ENCODE assay signal across 8 cellular contexts in genomic region chr13:85828094-85828684, GRCh38.
DNase-seq lines count a peak whose midpoint lies in the region; ATAC-seq and TF ChIP-seq lines count a peak whose summit lies in the region.

No MANE protein-coding gene starts in this region.

- ATAC-seq in HG03025 (IDR thresholded peaks at IDR 0.05; ENCODE audit: low FRiP score, unreplicated experiment) = peak; percentile 75
- no peak for ATAC-seq in GM21723 (IDR thresholded peaks at IDR 0.05; ENCODE audit: unreplicated experiment)

- no peaks in the 10 kb centered on the region for H4K20me1 ChIP-seq in SU-DHL-6 (ENCODE audit: low read depth, low read length)

- TF ChIP-seq CTCF in SU-DHL-6 (IDR thresholded peaks at IDR 0.05; ENCODE audit: insufficient read depth, low read length, poor library complexity, severe bottlenecking) = peak; percentile 51

- H3K79me2 ChIP-seq in SU-DHL-6 (ENCODE audit: insufficient read depth, low read length) = no peaks in the 10 kb centered on the region

- H3K27me3 ChIP-seq in SU-DHL-6 (ENCODE audit: low read length) = no peaks in the 10 kb centered on the region

- no peak overlapping the region for H2AFZ ChIP-seq in SU-DHL-6 (ENCODE audit: low read depth, low read length, severe bottlenecking)

- no peak overlapping the region for H3K9ac ChIP-seq in SU-DHL-6 (ENCODE audit: low read length)

- no peaks in the 10 kb centered on the region for H3K9me2 ChIP-seq in SU-DHL-6 (replicated peaks; ENCODE audit: insufficient read depth, low read length)

- H3K4me2 ChIP-seq in SU-DHL-6 (ENCODE audit: low read depth, low read length, poor library complexity, severe bottlenecking) = no peak overlapping the region

- H3K9me3 ChIP-seq in SU-DHL-6 (ENCODE audit: insufficient read depth, low read length) = no peaks in the 10 kb centered on the region

- no peak overlapping the region for H3K27ac ChIP-seq in SU-DHL-6 (ENCODE audit: low read depth, low read length)

- no peaks in the 10 kb centered on the region for H3F3A ChIP-seq in SU-DHL-6 (ENCODE audit: insufficient read depth)

- no peaks in the 10 kb centered on the region for H3K36me3 ChIP-seq in SU-DHL-6 (ENCODE audit: low read length)

- DNase-seq in NCI-H1694 treated with DMSO at 0.1 percent for 48 hours (lab: John Stamatoyannopoulos, UW) = peak; percentile 13
- no peak for DNase-seq in NCI-H1694 (lab: John Stamatoyannopoulos, UW)
- DNase-seq in inferior parietal cortex (ENCODE audit: extremely low spot score) = peak; percentile 45
- DNase-seq in NCI-H187 (lab: John Stamatoyannopoulos, UW) = no peak
- no peak for DNase-seq in DMS79 (lab: John Stamatoyannopoulos, UW)

- H3K4me3 ChIP-seq in SU-DHL-6 (ENCODE audit: insufficient read depth, low read length, poor library complexity, severe bottlenecking) = no peak overlapping the region

Comparison
In these comparisons a context has a peak if more than half of its experiments do, and no peak if none do; other contexts are left out.
1. DNase-seq: peak in NCI-H1694 treated with DMSO at 0.1 percent for 48 hours (single experiment) and inferior parietal cortex (single experiment); none in NCI-H1694 (single experiment), NCI-H187 (0 of 2) and DMS79 (single experiment).